Comparison of ENCODE assay signal across 7 cellular contexts in genomic region chr1:112803906-112804762, GRCh38.
A peak's percentile ranks its signal among the peaks of the same experiment; 100 is the strongest.
DNase-seq lines count a peak whose midpoint lies in the region; ATAC-seq and TF ChIP-seq lines count a peak whose summit lies in the region.

No MANE protein-coding gene starts in this region.

- peaks cover 2% of the 10 kb centered on the region for H3K4me1 Mint-ChIP-seq in memory B cell

- H3K27ac Mint-ChIP-seq in memory B cell = no peak overlapping the region

- H3K4me3 Mint-ChIP-seq in memory B cell = no peak overlapping the region

- peak; percentile 90 for TF ChIP-seq CTCF in GM12872 (IDR thresholded peaks at IDR 0.05; ENCODE audit: insufficient read depth, low read depth, low read length)

- DNase-seq in NCI-H345 (lab: John Stamatoyannopoulos, UW) (peak; percentile 66), memory B cell (ENCODE audit: low spot score in 2 of 2) (peak; percentile 21 to 23)
- peak; percentile 75 for DNase-seq in activated CD4-positive, alpha-beta T cell treated with anti-CD3 and anti-CD28 coated beads for 48 hours
- peak; percentile 15 for DNase-seq in effector CD4-positive, alpha-beta T cell
- peak; percentile 19 for DNase-seq in stimulated activated CD8-positive, alpha-beta memory T cell treated with anti-CD3 and anti-CD28 coated beads, Interleukin-4, amount 100 ng/mL, for 24 hours (ENCODE audit: low read depth)

- H3K9me3 Mint-ChIP-seq in memory B cell = no peaks in the 10 kb centered on the region

- no peaks in the 10 kb centered on the region for H3K36me3 Mint-ChIP-seq in memory B cell

- H3K27me3 Mint-ChIP-seq in memory B cell = peaks cover 7% of the 10 kb centered on the region

- peak; percentile 71 for ATAC-seq in HG02870 (IDR thresholded peaks at IDR 0.05; ENCODE audit: unreplicated experiment)
- peak; percentile 92 for ATAC-seq in memory B cell (ENCODE audit: low read depth)

Comparison
In these comparisons a context has a peak if more than half of its experiments do, and no peak if none do; other contexts are left out.
1. Peak in every context shown above with its lines: DNase-seq and ATAC-seq.
2. DNase-seq: peak in every context shown above with its lines; median percentile 75 in activated CD4-positive, alpha-beta T cell treated with anti-CD3 and anti-CD28 coated beads for 48 hours; 66 in NCI-H345; 22 in memory B cell; 19 in stimulated activated CD8-positive, alpha-beta memory T cell treated with anti-CD3 and anti-CD28 coated beads, Interleukin-4, amount 100 ng/mL, for 24 hours; 15 in effector CD4-positive, alpha-beta T cell.